Comparison of ENCODE assay signal across 20 cellular contexts in genomic region chr11:83871013-83871412, GRCh38.
"Had no signal": no experiment of that assay in that cellular context is flagged by ENCODE, and none has a peak within 500 bp of the region (broad histone marks: within the 10 kb centered on the region; RNA-seq: fewer than 3 reads in every experiment).

No MANE protein-coding gene starts in this region.

- H3K9me3 ChIP-seq: colonic mucosa, left ventricle myocardium inferior, psoas muscle, stomach, thoracic aorta, transverse colon had no signal

- H3K4me1 Mint-ChIP-seq: naive thymus-derived CD4-positive, alpha-beta T cell; nephron progenitor cell; stimulated activated naive B cell treated with anti-CD40 and anti-IgM and Interleukin-4, amounts not matched to agents 10 μg/mL and 1 μg/mL and 100 μg/mL, for 72 hours had no signal

- H3K36me3 ChIP-seq: colonic mucosa, left ventricle myocardium inferior, stomach, thoracic aorta, transverse colon had no signal

- H3K4me3 Mint-ChIP-seq: naive thymus-derived CD4-positive, alpha-beta T cell; nephron progenitor cell; stimulated activated naive B cell treated with anti-CD40 and anti-IgM and Interleukin-4, amounts not matched to agents 10 μg/mL and 1 μg/mL and 100 μg/mL, for 72 hours had no signal

- H3K27ac ChIP-seq: colonic mucosa, foreskin keratinocyte, left ventricle myocardium inferior, psoas muscle, stomach, thoracic aorta, transverse colon had no signal

- H3K9me3 Mint-ChIP-seq: nephron progenitor cell; stimulated activated naive B cell treated with anti-CD40 and anti-IgM and Interleukin-4, amounts not matched to agents 10 μg/mL and 1 μg/mL and 100 μg/mL, for 72 hours had no signal

- DNase-seq: colonic mucosa; dermis blood vessel endothelial cell; erythroblast; foreskin keratinocyte; kidney; left cardiac atrium; left ventricle myocardium inferior; mesendoderm; naive thymus-derived CD4-positive, alpha-beta T cell; nephron progenitor cell; psoas muscle; stimulated activated CD4-positive, alpha-beta T cell treated with anti-CD3 and anti-CD28 coated beads, Interleukin-2, amount 100 ng/mL, for 24 hours; stimulated activated CD4-positive, alpha-beta T cell treated with anti-CD3 and anti-CD28 coated beads, Interleukin-4, amount 100 ng/mL, for 4 hours; stimulated activated naive B cell treated with anti-CD40 and anti-IgM and Interleukin-4, amounts not matched to agents 10 μg/mL and 1 μg/mL and 100 μg/mL, for 72 hours; stomach; substantia nigra; transverse colon had no signal

- H3K4me1 ChIP-seq: colonic mucosa, left ventricle myocardium inferior, psoas muscle, stomach, transverse colon had no signal

- H3K36me3 Mint-ChIP-seq: naive thymus-derived CD4-positive, alpha-beta T cell; stimulated activated naive B cell treated with anti-CD40 and anti-IgM and Interleukin-4, amounts not matched to agents 10 μg/mL and 1 μg/mL and 100 μg/mL, for 72 hours had no signal

- H3K27me3 ChIP-seq: colonic mucosa, foreskin keratinocyte, stomach, transverse colon had no signal

- ATAC-seq: foreskin keratinocyte; left cardiac atrium; naive thymus-derived CD4-positive, alpha-beta T cell; psoas muscle; sciatic nerve; stimulated activated naive B cell treated with anti-CD40 and anti-IgM and Interleukin-4, amounts not matched to agents 10 μg/mL and 1 μg/mL and 100 μg/mL, for 72 hours had no signal

- H3K27ac Mint-ChIP-seq: naive thymus-derived CD4-positive, alpha-beta T cell; nephron progenitor cell; stimulated activated naive B cell treated with anti-CD40 and anti-IgM and Interleukin-4, amounts not matched to agents 10 μg/mL and 1 μg/mL and 100 μg/mL, for 72 hours had no signal

- H3K4me3 ChIP-seq: colonic mucosa, left ventricle myocardium inferior, lung, psoas muscle, stomach, thoracic aorta, transverse colon had no signal
